1 cellular context compared by ENCODE assay signal in genomic region chr9:96854073-96854876, GRCh38.
A peak's percentile ranks its signal among the peaks of the same experiment; 100 is the strongest.
TF ChIP-seq lines count a peak whose summit lies in the region.

Gene ZNF782, minus strand, starts transcription at chr9:96854514. Its CDS starts 2,553 bp downstream, at chr9:96851961.

TF ChIP-seq in SK-N-SH, 30 proteins besides CTCF, POLR2A, EP300 and RAD21 (continued from another document):
- TF ChIP-seq, protein P1, sequence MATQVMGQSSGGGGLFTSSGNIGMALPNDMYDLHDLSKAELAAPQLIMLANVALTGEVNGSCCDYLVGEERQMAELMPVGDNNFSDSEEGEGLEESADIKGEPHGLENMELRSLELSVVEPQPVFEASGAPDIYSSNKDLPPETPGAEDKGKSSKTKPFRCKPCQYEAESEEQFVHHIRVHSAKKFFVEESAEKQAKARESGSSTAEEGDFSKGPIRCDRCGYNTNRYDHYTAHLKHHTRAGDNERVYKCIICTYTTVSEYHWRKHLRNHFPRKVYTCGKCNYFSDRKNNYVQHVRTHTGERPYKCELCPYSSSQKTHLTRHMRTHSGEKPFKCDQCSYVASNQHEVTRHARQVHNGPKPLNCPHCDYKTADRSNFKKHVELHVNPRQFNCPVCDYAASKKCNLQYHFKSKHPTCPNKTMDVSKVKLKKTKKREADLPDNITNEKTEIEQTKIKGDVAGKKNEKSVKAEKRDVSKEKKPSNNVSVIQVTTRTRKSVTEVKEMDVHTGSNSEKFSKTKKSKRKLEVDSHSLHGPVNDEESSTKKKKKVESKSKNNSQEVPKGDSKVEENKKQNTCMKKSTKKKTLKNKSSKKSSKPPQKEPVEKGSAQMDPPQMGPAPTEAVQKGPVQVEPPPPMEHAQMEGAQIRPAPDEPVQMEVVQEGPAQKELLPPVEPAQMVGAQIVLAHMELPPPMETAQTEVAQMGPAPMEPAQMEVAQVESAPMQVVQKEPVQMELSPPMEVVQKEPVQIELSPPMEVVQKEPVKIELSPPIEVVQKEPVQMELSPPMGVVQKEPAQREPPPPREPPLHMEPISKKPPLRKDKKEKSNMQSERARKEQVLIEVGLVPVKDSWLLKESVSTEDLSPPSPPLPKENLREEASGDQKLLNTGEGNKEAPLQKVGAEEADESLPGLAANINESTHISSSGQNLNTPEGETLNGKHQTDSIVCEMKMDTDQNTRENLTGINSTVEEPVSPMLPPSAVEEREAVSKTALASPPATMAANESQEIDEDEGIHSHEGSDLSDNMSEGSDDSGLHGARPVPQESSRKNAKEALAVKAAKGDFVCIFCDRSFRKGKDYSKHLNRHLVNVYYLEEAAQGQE (IDR thresholded peaks at IDR 0.05; ENCODE audit: low read depth, low read length): no peak
- TF ChIP-seq SMC3 (IDR thresholded peaks at IDR 0.05; ENCODE audit: low read depth, low read length) (no peak), GABPA (IDR thresholded peaks at IDR 0.05; ENCODE audit: low read depth) (no peak), JUND (IDR thresholded peaks at IDR 0.05) (no peak), USF1 (IDR thresholded peaks at IDR 0.05; ENCODE audit: borderline replicate concordance, low read depth) (no peak), ELF1 (IDR thresholded peaks at IDR 0.05) (no peak), MXI1 (IDR thresholded peaks at IDR 0.05; ENCODE audit: low read depth, low read length) (no peak), MEF2A (IDR thresholded peaks at IDR 0.05; ENCODE audit: borderline replicate concordance, low read depth) (no peak), MAX (IDR thresholded peaks at IDR 0.05; ENCODE audit: low read depth) (peak; percentile 82), YY1 (IDR thresholded peaks at IDR 0.05; ENCODE audit: low read depth) (peak; percentile 51), RCOR1 (IDR thresholded peaks at IDR 0.05; ENCODE audit: low read length) (no peak), POLR2AphosphoS5 (IDR thresholded peaks at IDR 0.05; ENCODE audit: low read depth, low read length) (peak; percentile 80)
- TF ChIP-seq, protein P2, sequence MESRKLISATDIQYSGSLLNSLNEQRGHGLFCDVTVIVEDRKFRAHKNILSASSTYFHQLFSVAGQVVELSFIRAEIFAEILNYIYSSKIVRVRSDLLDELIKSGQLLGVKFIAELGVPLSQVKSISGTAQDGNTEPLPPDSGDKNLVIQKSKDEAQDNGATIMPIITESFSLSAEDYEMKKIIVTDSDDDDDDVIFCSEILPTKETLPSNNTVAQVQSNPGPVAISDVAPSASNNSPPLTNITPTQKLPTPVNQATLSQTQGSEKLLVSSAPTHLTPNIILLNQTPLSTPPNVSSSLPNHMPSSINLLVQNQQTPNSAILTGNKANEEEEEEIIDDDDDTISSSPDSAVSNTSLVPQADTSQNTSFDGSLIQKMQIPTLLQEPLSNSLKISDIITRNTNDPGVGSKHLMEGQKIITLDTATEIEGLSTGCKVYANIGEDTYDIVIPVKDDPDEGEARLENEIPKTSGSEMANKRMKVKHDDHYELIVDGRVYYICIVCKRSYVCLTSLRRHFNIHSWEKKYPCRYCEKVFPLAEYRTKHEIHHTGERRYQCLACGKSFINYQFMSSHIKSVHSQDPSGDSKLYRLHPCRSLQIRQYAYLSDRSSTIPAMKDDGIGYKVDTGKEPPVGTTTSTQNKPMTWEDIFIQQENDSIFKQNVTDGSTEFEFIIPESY (IDR thresholded peaks at IDR 0.05; ENCODE audit: borderline replicate concordance, low read depth): no peak
- TF ChIP-seq, protein P3, sequence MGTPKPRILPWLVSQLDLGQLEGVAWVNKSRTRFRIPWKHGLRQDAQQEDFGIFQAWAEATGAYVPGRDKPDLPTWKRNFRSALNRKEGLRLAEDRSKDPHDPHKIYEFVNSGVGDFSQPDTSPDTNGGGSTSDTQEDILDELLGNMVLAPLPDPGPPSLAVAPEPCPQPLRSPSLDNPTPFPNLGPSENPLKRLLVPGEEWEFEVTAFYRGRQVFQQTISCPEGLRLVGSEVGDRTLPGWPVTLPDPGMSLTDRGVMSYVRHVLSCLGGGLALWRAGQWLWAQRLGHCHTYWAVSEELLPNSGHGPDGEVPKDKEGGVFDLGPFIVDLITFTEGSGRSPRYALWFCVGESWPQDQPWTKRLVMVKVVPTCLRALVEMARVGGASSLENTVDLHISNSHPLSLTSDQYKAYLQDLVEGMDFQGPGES (IDR thresholded peaks at IDR 0.05; ENCODE audit: low read depth, low read length): no peak
TF ChIP-seq in SK-N-SH: peak in this region for 8.
